8 cellular contexts compared by ENCODE assay signal in the genomic region with DNA sequence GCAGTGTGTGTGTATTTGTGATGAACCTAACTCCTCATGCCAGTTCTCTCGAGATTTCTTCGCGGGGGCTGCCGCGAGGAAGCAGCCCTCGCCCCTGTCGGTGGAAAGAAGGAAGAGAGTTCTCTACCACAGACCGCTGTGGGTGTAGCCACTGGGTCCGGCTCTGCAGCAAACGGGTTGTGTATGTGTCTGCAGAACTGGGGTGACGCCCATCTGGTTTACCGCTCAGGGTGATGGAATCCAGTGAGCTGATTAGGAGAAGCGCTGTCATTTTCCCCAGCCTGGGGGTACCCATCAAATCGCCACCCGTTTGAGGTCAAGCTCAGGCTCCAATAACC. TPM values are rescaled to one million over a fixed set of nuclear protein-coding genes. Genes with fewer than 3 reads are reported as not detected.
A peak's percentile ranks its signal among the peaks of the same experiment; 100 is the strongest.
DNase-seq lines count a peak whose midpoint lies in the region; ATAC-seq and TF ChIP-seq lines count a peak whose summit lies in the region.

No MANE protein-coding gene starts in this region.

- H3K4me1 ChIP-seq in esophagus squamous epithelium (peaks cover 46 to 74% (median 57%) of the 10 kb centered on the region in 3 donors), skeletal muscle tissue (ENCODE audit: control insufficient read depth in 3 of 3, insufficient read depth in 3 of 3, low read length in 3 of 3) (peaks cover 64 to 67% (median 66%) of the 10 kb centered on the region in 3 donors)

- H3K27me3 ChIP-seq in esophagus squamous epithelium: peaks cover 0 to 35% (median 0%) of the 10 kb centered on the region in 4 donors
- no peaks in the 10 kb centered on the region for H3K27me3 ChIP-seq in skeletal muscle tissue (ENCODE audit: control insufficient read depth in 3 of 3, insufficient read depth in 3 of 3, low read length in 3 of 3)

- H3K4me3 ChIP-seq in esophagus squamous epithelium (peak overlapping the region; percentile 12 to 65 (median 42)), skeletal muscle tissue (ENCODE audit: low read length in 3 of 3) (peak overlapping the region in 2 of 3 donors; percentile 48 to 56)

- H3K9me3 ChIP-seq in esophagus squamous epithelium: no peaks in the 10 kb centered on the region
- H3K9me3 ChIP-seq in skeletal muscle tissue (ENCODE audit: control insufficient read depth in 3 of 3, low read length in 3 of 3): no peaks in the 10 kb centered on the region

- intact Hi-C loops in esophagus squamous epithelium (cut with DNase I): loop anchor here (10.0 kb wide), 1 partner anchor 160 kb away; no protein-coding TSS in a partner anchor

- H3K36me3 ChIP-seq in esophagus squamous epithelium (no peaks in the 10 kb centered on the region), skeletal muscle tissue (ENCODE audit: control insufficient read depth in 3 of 3, insufficient read depth in 3 of 3, low read length in 3 of 3) (peaks cover 20 to 24% (median 23%) of the 10 kb centered on the region in 3 donors)

- DNase-seq in activated CD8-positive, alpha-beta memory T cell treated with anti-CD3 and anti-CD28 coated beads for 1 hour (ENCODE audit: extremely low read depth in 1 of 2, low read depth in 1 of 2): peak; percentile 49 to 52
- DNase-seq in activated CD8-positive, alpha-beta memory T cell treated with anti-CD3 and anti-CD28 coated beads for 24 hours: no peak
- DNase-seq in activated CD4-positive, alpha-beta T cell treated with anti-CD3 and anti-CD28 coated beads, Interleukin-2, amount 50 U/mL, for 48 hours: peak; percentile 64 to 71
- DNase-seq in esophagus squamous epithelium (lab: John Stamatoyannopoulos, UW): no peak

- H3K9ac ChIP-seq in skeletal muscle tissue (ENCODE audit: low read depth in 1 of 3, low read length in 3 of 3): peak overlapping the region in 1 of 3 donors; percentile 77

- 17 to 29% methylated on average over 10 to 11 of the region's 15 CpGs for whole genome bisulfite sequencing in esophagus squamous epithelium, 2 donors

- H3K27ac ChIP-seq in esophagus squamous epithelium: peak overlapping the region; percentile 43 to 81 (median 58)
- peak overlapping the region; percentile 47 for H3K27ac ChIP-seq in skeletal muscle tissue (ENCODE audit: low read depth, low read length)

- TF ChIP-seq POLR2A in esophagus squamous epithelium (IDR thresholded peaks at IDR 0.05): no peak

- ATAC-seq in GM18511 (IDR thresholded peaks at IDR 0.05; ENCODE audit: unreplicated experiment) (no peak), HG02610 (IDR thresholded peaks at IDR 0.05; ENCODE audit: unreplicated experiment) (no peak), HG02885 (IDR thresholded peaks at IDR 0.05; ENCODE audit: poor library complexity, unreplicated experiment) (no peak)

- peak in 1 of 6 experiments; percentile 22 for TF ChIP-seq CTCF in esophagus squamous epithelium (IDR thresholded peaks at IDR 0.05)

RNA-seq across cellular contexts. Expression of gene CORO6, which starts 7.7 kb away (rescaled TPM):
- total RNA-seq in esophagus squamous epithelium: 10 to 100 TPM in 1 of 4 donors, 1 to 10 TPM in 3; 2.0 to 39.9 (median 6.5) TPM
- 43.3 TPM for total RNA-seq in skeletal muscle tissue

RNA-seq across cellular contexts. Expression of gene ANKRD13B, which starts 22.1 kb away (rescaled TPM):
- total RNA-seq in esophagus squamous epithelium: 10 to 100 TPM in 2 of 4 donors, 1 to 10 TPM in 2; 3.3 to 18.7 (median 10.2) TPM
- total RNA-seq in skeletal muscle tissue: 9.4 TPM

RNA-seq across cellular contexts. Expression of gene GIT1, which starts 25.6 kb away (rescaled TPM):
- total RNA-seq in esophagus squamous epithelium (10 to 100 TPM; 24.0 to 45.4 (median 29.6) TPM), skeletal muscle tissue (11.0 TPM)

RNA-seq across cellular contexts. Expression of gene TP53I13, which starts 46.5 kb away (rescaled TPM):
- total RNA-seq in esophagus squamous epithelium (10 to 100 TPM; 11.8 to 34.9 (median 21.8) TPM), skeletal muscle tissue (26.1 TPM)

RNA-seq across cellular contexts. Expression of gene ABHD15, which starts 48.2 kb away (rescaled TPM):
- total RNA-seq in esophagus squamous epithelium (1 to 10 TPM; 4.3 to 7.2 (median 5.4) TPM), skeletal muscle tissue (5.2 TPM)

Comparison
In these comparisons a context has a peak if more than half of its experiments do, and no peak if none do; other contexts are left out.
1. DNase-seq: peak in activated CD8-positive, alpha-beta memory T cell treated with anti-CD3 and anti-CD28 coated beads for 1 hour (2 of 2) and activated CD4-positive, alpha-beta T cell treated with anti-CD3 and anti-CD28 coated beads, Interleukin-2, amount 50 U/mL, for 48 hours (2 of 2); none in activated CD8-positive, alpha-beta memory T cell treated with anti-CD3 and anti-CD28 coated beads for 24 hours (single experiment) and esophagus squamous epithelium (single experiment).